ENCODE assay signal across 15 cellular contexts in the genomic region with DNA sequence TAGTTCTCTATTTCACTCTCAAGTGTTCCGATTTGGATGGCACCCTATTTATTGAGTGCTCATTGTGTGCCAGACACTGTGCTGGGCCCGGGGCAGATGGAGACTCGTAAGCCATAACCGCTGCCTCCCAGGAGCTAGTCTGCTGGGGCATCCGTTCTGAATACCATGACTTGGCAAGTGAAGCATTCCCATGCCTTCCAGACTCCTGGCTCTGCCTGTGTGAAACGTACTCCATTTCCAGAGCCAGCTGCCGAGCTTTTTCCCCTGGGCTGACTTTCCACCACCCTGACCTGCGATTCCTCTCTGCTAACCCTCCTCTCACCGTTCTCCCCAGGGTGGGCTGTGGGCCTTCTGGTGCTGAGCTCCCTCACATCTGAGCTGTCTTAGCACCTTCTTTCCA.
DNase-seq lines count a peak whose midpoint lies in the region; ATAC-seq and TF ChIP-seq lines count a peak whose summit lies in the region.
"Had no signal": no experiment of that assay in that cellular context is flagged by ENCODE, and none has a peak within 500 bp of the region (broad histone marks: within the 10 kb centered on the region; RNA-seq: fewer than 3 reads in every experiment).

No MANE protein-coding gene starts in this region.

- H3K9me3 ChIP-seq in gastroesophageal sphincter, result no peaks in the 10 kb centered on the region
- H3K9me3 ChIP-seq in thyroid gland, result no peaks in the 10 kb centered on the region
- H3K9me3 ChIP-seq in MM.1S (replicated peaks; ENCODE audit: insufficient read depth, low read length), result no peaks in the 10 kb centered on the region
- no peaks in the 10 kb centered on the region for H3K9me3 ChIP-seq in BE2C
- H3K9me3 ChIP-seq: SJCRH30 had no signal

- H3K9me2 ChIP-seq in MM.1S (replicated peaks; ENCODE audit: insufficient read depth, low read length), result no peaks in the 10 kb centered on the region

- WGBS in gastroesophageal sphincter (ENCODE audit: low coverage in 1 of 2), 2 donors, result 49 to 100% methylated on average over 1 to 6 of the region's 9 CpGs
- WGBS in thyroid gland, 2 donors, result 74 to 75% methylated on average over 9 of the region's 9 CpGs

- H2AFZ ChIP-seq in MM.1S (ENCODE audit: low read length), result no peak overlapping the region

- H3K36me3 ChIP-seq in gastroesophageal sphincter, result peaks cover 0 to 6% of the 10 kb centered on the region in 2 donors
- no peaks in the 10 kb centered on the region for H3K36me3 ChIP-seq in thyroid gland
- no peaks in the 10 kb centered on the region for H3K36me3 ChIP-seq in MM.1S (replicated peaks; ENCODE audit: insufficient read depth, low read length)
- H3K36me3 ChIP-seq in BE2C, result no peaks in the 10 kb centered on the region
- H3K36me3 ChIP-seq: SJCRH30 had no signal

- DNase-seq in NCI-H524 (lab: John Stamatoyannopoulos, UW), result peak; percentile 38 to 64
- DNase-seq in NCI-H524 treated with DMSO at 0.1 percent for 48 hours (lab: John Stamatoyannopoulos, UW), result no peak
- DNase-seq in NCI-H2171 treated with DMSO at 0.1 percent for 48 hours (lab: John Stamatoyannopoulos, UW), result peak; percentile 76
- no peak for DNase-seq in thyroid gland
- DNase-seq in MM.1S, result no peak
- no peak for DNase-seq in BE2C
- DNase-seq in activated CD4-positive, alpha-beta T cell treated with anti-CD3 and anti-CD28 coated beads for 4 hours, result no peak
- DNase-seq: 8988T, COR-L47, NCI-H1436 treated with DMSO at 0.1 percent for 48 hours, NCI-H2107, SJCRH30 had no signal

- ATAC-seq in gastroesophageal sphincter, result peak; percentile 40
- ATAC-seq: K562 had no signal

- H3K4me1 ChIP-seq in gastroesophageal sphincter (peaks cover 0 to 44% (median 4%) of the 10 kb centered on the region in 3 donors), thyroid gland (peaks cover 22 to 27% of the 10 kb centered on the region in 2 donors), MM.1S (ENCODE audit: low read length) (no peaks in the 10 kb centered on the region), BE2C (no peaks in the 10 kb centered on the region)
- H3K4me1 ChIP-seq: SJCRH30 had no signal

- intact Hi-C loops in thyroid gland (cut with DNase I), result no loop called here

- H4K20me1 ChIP-seq in MM.1S (ENCODE audit: insufficient read depth, low read length), result no peaks in the 10 kb centered on the region
- H4K20me1 ChIP-seq: BLaER1 treated with 17β-estradiol and CSF1 and Interleukin-3, amounts not matched to agents 10 nM and 100 nM had no signal

- H3K9ac ChIP-seq in MM.1S (ENCODE audit: low read length), result no peak overlapping the region
- H3K9ac ChIP-seq: BLaER1 treated with 17β-estradiol and CSF1 and Interleukin-3, amounts not matched to agents 10 nM and 100 nM had no signal

- H3F3A ChIP-seq in MM.1S (ENCODE audit: insufficient read depth, low read length), result no peaks in the 10 kb centered on the region

- H3K27ac ChIP-seq in gastroesophageal sphincter, result peak overlapping the region in 3 of 4 donors; percentile 40 to 69 (median 48)
- H3K27ac ChIP-seq in thyroid gland, result peak overlapping the region in 2 of 3 donors; percentile 24 to 28
- no peak overlapping the region for H3K27ac ChIP-seq in MM.1S (ENCODE audit: low read length)
- H3K27ac ChIP-seq: BLaER1 treated with 17β-estradiol and CSF1 and Interleukin-3, amounts not matched to agents 10 nM and 100 nM; SJCRH30 had no signal

- H3K4me2 ChIP-seq in MM.1S (ENCODE audit: low read depth, low read length), result no peak overlapping the region

- no peak for TF ChIP-seq POLR2A in gastroesophageal sphincter (IDR thresholded peaks at IDR 0.05)
- TF ChIP-seq POLR2A in thyroid gland (IDR thresholded peaks at IDR 0.05), result no peak

- TF ChIP-seq CTCF in gastroesophageal sphincter (IDR thresholded peaks at IDR 0.05) (no peak), thyroid gland (IDR thresholded peaks at IDR 0.05) (no peak), MM.1S (IDR thresholded peaks at IDR 0.05; ENCODE audit: low read length) (no peak), BE2C (IDR thresholded peaks at IDR 0.05; ENCODE audit: low read depth, low read length) (no peak)

- no peaks in the 10 kb centered on the region for H3K27me3 ChIP-seq in gastroesophageal sphincter
- no peaks in the 10 kb centered on the region for H3K27me3 ChIP-seq in thyroid gland
- H3K27me3 ChIP-seq in MM.1S (replicated peaks; ENCODE audit: insufficient read depth, low read length), result no peaks in the 10 kb centered on the region
- H3K27me3 ChIP-seq in BE2C, result no peaks in the 10 kb centered on the region
- H3K27me3 ChIP-seq: BLaER1 treated with 17β-estradiol and CSF1 and Interleukin-3, amounts not matched to agents 10 nM and 100 nM; SJCRH30 had no signal

- H3K4me3 ChIP-seq in gastroesophageal sphincter (no peak overlapping the region), thyroid gland (replicated peaks in 1 of 3) (no peak overlapping the region), MM.1S (ENCODE audit: low read length) (no peak overlapping the region), BE2C (ENCODE audit: low read depth, low read length) (no peak overlapping the region)
- H3K4me3 ChIP-seq: BLaER1 treated with 17β-estradiol and CSF1 and Interleukin-3, amounts not matched to agents 10 nM and 100 nM; K562; SJCRH30 had no signal

- TF ChIP-seq EP300 in gastroesophageal sphincter (IDR thresholded peaks at IDR 0.05), result no peak

- no peaks in the 10 kb centered on the region for H3K79me2 ChIP-seq in MM.1S (ENCODE audit: low read length)

Comparison
In these comparisons a context has a peak if more than half of its experiments do, and no peak if none do; other contexts are left out.
1. DNase-seq: peak in NCI-H524 (2 of 2) and NCI-H2171 treated with DMSO at 0.1 percent for 48 hours (single experiment); none in NCI-H524 treated with DMSO at 0.1 percent for 48 hours (single experiment), thyroid gland (0 of 2), MM.1S (single experiment), BE2C (single experiment) and activated CD4-positive, alpha-beta T cell treated with anti-CD3 and anti-CD28 coated beads for 4 hours (0 of 2).